17 cellular contexts compared by ENCODE assay signal in genomic region chr5:143085319-143085917, GRCh38.
DNase-seq lines count a peak whose midpoint lies in the region; ATAC-seq and TF ChIP-seq lines count a peak whose summit lies in the region.
"Had no signal": no experiment of that assay in that cellular context is flagged by ENCODE, and none has a peak within 500 bp of the region (broad histone marks: within the 10 kb centered on the region; RNA-seq: fewer than 3 reads in every experiment).

No MANE protein-coding gene starts in this region.

- no peak for DNase-seq in Right ventricle myocardium superior
- DNase-seq in right atrium auricular region (ENCODE audit: low spot score), result no peak
- DNase-seq in NCI-H524 treated with DMSO at 0.1 percent for 48 hours (lab: John Stamatoyannopoulos, UW), result peak; percentile 90
- DNase-seq in glutamatergic neuron, result no peak
- DNase-seq in transverse colon, result no peak
- no peak for DNase-seq in vagina (ENCODE audit: extremely low spot score in 2 of 2)
- DNase-seq: activated CD4-positive, CD25-positive, alpha-beta regulatory T cell treated with anti-CD3 and anti-CD28 coated beads, Interleukin-2, amount 50 U/mL, for 72 hours; activated CD8-positive, alpha-beta memory T cell treated with anti-CD3 and anti-CD28 coated beads, Interleukin-2, amount 50 U/mL, for 48 hours; brain microvascular endothelial cell; NCI-H1436 treated with DMSO at 0.1 percent for 48 hours; spleen; stomach had no signal

- H3K27ac ChIP-seq in right atrium auricular region (peak overlapping the region in 1 of 2 donors; percentile 2), transverse colon (peak overlapping the region in 3 of 4 donors; percentile 23 to 66 (median 34)), vagina (no peak overlapping the region)
- H3K27ac ChIP-seq: brain microvascular endothelial cell, KMS-11, parathyroid adenoma, spleen, stomach had no signal

- no peaks in the 10 kb centered on the region for H3K36me3 ChIP-seq in right atrium auricular region
- no peaks in the 10 kb centered on the region for H3K36me3 ChIP-seq in transverse colon
- no peaks in the 10 kb centered on the region for H3K36me3 ChIP-seq in vagina
- H3K36me3 ChIP-seq: brain microvascular endothelial cell had no signal

- H3K4me1 Mint-ChIP-seq in glutamatergic neuron (ENCODE audit: low read depth, unreplicated experiment), result no peaks in the 10 kb centered on the region

- H3K9me3 ChIP-seq in right atrium auricular region, result no peaks in the 10 kb centered on the region
- no peaks in the 10 kb centered on the region for H3K9me3 ChIP-seq in transverse colon
- no peaks in the 10 kb centered on the region for H3K9me3 ChIP-seq in vagina
- H3K9me3 ChIP-seq: spleen, stomach had no signal

- 58% methylated on average over 6 of the region's 6 CpGs for WGBS in transverse colon (ENCODE audit: low coverage in 1 of 2), 2 donors

- H3K27ac Mint-ChIP-seq in glutamatergic neuron (ENCODE audit: unreplicated experiment), result peak overlapping the region; percentile 19
- H3K27ac Mint-ChIP-seq: activated naive CD8-positive, alpha-beta T cell had no signal

- no peaks in the 10 kb centered on the region for H3K27me3 Mint-ChIP-seq in glutamatergic neuron (ENCODE audit: unreplicated experiment)
- H3K27me3 Mint-ChIP-seq: activated naive CD8-positive, alpha-beta T cell had no signal

- in situ Hi-C loops in transverse colon (cut with MboI; ENCODE audit: low pct_ligation_motif_present in 1 of 4, low pct_unique_long_range_greater_than_20kb in 1 of 4, low sequenced_read_pairs in 3 of 4), result no loop called here

- no peak for TF ChIP-seq POLR2A in transverse colon (IDR thresholded peaks at IDR 0.05)
- no peak for TF ChIP-seq POLR2A in vagina (IDR thresholded peaks at IDR 0.05)

- TF ChIP-seq EP300 in transverse colon (IDR thresholded peaks at IDR 0.05; ENCODE audit: low read depth), result no peak

- peaks cover 0 to 24% of the 10 kb centered on the region in 2 donors for H3K4me1 ChIP-seq in right atrium auricular region
- H3K4me1 ChIP-seq in transverse colon, result peaks cover 4 to 42% (median 31%) of the 10 kb centered on the region in 4 donors
- peaks cover 10% of the 10 kb centered on the region for H3K4me1 ChIP-seq in vagina
- H3K4me1 ChIP-seq: parathyroid adenoma, spleen had no signal

- ATAC-seq in Right ventricle myocardium superior (ENCODE audit: poor library complexity) (peak; percentile 45), HG03565 (IDR thresholded peaks at IDR 0.05; ENCODE audit: unreplicated experiment) (no peak), GM19395 (IDR thresholded peaks at IDR 0.05; ENCODE audit: unreplicated experiment) (no peak)

- no peaks in the 10 kb centered on the region for H3K27me3 ChIP-seq in right atrium auricular region
- H3K27me3 ChIP-seq in transverse colon, result no peaks in the 10 kb centered on the region
- H3K27me3 ChIP-seq in vagina, result no peaks in the 10 kb centered on the region
- H3K27me3 ChIP-seq: brain microvascular endothelial cell, spleen, stomach had no signal

- intact Hi-C loops in Right ventricle myocardium superior (cut with DNase I) (no loop called here), transverse colon (cut with DNase I; ENCODE audit: low total_unique reads) (no loop called here), vagina (cut with DNase I) (no loop called here)

- H3K4me3 ChIP-seq in right atrium auricular region (no peak overlapping the region), transverse colon (no peak overlapping the region), vagina (no peak overlapping the region)
- H3K4me3 ChIP-seq: spleen, stomach had no signal

- TF ChIP-seq CTCF in right atrium auricular region (IDR thresholded peaks at IDR 0.05), result no peak
- TF ChIP-seq CTCF in glutamatergic neuron (IDR thresholded peaks at IDR 0.05; ENCODE audit: partially characterized antibody, unreplicated experiment), result no peak
- no peak for TF ChIP-seq CTCF in transverse colon (IDR thresholded peaks at IDR 0.05)
- no peak for TF ChIP-seq CTCF in vagina (IDR thresholded peaks at IDR 0.05)

- H3K36me3 Mint-ChIP-seq in glutamatergic neuron (ENCODE audit: unreplicated experiment), result no peaks in the 10 kb centered on the region

- H3K9me3 Mint-ChIP-seq in glutamatergic neuron (ENCODE audit: unreplicated experiment), result peaks cover 4% of the 10 kb centered on the region

- H3K4me3 Mint-ChIP-seq in glutamatergic neuron (ENCODE audit: unreplicated experiment), result no peak overlapping the region
- H3K4me3 Mint-ChIP-seq: activated naive CD8-positive, alpha-beta T cell had no signal
